In the genomic region with DNA sequence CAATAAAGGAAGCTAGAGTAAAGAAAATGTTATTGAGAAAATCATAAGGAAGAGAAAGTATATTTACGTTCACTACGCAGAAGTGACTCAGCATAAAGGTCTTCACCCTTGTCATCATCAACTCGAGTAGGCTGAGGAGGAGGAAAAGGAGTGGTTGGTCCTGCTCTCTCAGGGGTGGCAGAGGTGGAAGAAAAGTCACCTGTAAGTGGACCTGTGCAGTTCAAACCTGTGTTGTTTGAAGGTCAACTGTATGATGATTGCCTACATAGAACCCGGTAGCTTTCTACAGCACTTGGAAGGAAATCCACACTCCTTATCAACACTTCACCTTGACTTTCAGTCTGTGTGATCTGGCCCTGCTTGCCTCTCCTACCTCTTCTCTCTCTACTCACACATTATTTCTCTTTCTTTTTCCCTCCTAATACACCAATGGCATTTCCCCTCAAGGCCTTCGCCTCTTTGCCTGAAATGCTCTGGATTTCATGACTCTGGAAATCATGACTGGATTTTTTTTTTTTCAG, we compare ENCODE assay signal across 1 cellular context.
TF ChIP-seq lines count a peak whose summit lies in the region.

No MANE protein-coding gene starts in this region.

TF ChIP-seq in K562, 482 proteins besides CTCF, POLR2A, EP300 and RAD21 (continued from another document and continues in another):
- TF ChIP-seq, protein P1, sequence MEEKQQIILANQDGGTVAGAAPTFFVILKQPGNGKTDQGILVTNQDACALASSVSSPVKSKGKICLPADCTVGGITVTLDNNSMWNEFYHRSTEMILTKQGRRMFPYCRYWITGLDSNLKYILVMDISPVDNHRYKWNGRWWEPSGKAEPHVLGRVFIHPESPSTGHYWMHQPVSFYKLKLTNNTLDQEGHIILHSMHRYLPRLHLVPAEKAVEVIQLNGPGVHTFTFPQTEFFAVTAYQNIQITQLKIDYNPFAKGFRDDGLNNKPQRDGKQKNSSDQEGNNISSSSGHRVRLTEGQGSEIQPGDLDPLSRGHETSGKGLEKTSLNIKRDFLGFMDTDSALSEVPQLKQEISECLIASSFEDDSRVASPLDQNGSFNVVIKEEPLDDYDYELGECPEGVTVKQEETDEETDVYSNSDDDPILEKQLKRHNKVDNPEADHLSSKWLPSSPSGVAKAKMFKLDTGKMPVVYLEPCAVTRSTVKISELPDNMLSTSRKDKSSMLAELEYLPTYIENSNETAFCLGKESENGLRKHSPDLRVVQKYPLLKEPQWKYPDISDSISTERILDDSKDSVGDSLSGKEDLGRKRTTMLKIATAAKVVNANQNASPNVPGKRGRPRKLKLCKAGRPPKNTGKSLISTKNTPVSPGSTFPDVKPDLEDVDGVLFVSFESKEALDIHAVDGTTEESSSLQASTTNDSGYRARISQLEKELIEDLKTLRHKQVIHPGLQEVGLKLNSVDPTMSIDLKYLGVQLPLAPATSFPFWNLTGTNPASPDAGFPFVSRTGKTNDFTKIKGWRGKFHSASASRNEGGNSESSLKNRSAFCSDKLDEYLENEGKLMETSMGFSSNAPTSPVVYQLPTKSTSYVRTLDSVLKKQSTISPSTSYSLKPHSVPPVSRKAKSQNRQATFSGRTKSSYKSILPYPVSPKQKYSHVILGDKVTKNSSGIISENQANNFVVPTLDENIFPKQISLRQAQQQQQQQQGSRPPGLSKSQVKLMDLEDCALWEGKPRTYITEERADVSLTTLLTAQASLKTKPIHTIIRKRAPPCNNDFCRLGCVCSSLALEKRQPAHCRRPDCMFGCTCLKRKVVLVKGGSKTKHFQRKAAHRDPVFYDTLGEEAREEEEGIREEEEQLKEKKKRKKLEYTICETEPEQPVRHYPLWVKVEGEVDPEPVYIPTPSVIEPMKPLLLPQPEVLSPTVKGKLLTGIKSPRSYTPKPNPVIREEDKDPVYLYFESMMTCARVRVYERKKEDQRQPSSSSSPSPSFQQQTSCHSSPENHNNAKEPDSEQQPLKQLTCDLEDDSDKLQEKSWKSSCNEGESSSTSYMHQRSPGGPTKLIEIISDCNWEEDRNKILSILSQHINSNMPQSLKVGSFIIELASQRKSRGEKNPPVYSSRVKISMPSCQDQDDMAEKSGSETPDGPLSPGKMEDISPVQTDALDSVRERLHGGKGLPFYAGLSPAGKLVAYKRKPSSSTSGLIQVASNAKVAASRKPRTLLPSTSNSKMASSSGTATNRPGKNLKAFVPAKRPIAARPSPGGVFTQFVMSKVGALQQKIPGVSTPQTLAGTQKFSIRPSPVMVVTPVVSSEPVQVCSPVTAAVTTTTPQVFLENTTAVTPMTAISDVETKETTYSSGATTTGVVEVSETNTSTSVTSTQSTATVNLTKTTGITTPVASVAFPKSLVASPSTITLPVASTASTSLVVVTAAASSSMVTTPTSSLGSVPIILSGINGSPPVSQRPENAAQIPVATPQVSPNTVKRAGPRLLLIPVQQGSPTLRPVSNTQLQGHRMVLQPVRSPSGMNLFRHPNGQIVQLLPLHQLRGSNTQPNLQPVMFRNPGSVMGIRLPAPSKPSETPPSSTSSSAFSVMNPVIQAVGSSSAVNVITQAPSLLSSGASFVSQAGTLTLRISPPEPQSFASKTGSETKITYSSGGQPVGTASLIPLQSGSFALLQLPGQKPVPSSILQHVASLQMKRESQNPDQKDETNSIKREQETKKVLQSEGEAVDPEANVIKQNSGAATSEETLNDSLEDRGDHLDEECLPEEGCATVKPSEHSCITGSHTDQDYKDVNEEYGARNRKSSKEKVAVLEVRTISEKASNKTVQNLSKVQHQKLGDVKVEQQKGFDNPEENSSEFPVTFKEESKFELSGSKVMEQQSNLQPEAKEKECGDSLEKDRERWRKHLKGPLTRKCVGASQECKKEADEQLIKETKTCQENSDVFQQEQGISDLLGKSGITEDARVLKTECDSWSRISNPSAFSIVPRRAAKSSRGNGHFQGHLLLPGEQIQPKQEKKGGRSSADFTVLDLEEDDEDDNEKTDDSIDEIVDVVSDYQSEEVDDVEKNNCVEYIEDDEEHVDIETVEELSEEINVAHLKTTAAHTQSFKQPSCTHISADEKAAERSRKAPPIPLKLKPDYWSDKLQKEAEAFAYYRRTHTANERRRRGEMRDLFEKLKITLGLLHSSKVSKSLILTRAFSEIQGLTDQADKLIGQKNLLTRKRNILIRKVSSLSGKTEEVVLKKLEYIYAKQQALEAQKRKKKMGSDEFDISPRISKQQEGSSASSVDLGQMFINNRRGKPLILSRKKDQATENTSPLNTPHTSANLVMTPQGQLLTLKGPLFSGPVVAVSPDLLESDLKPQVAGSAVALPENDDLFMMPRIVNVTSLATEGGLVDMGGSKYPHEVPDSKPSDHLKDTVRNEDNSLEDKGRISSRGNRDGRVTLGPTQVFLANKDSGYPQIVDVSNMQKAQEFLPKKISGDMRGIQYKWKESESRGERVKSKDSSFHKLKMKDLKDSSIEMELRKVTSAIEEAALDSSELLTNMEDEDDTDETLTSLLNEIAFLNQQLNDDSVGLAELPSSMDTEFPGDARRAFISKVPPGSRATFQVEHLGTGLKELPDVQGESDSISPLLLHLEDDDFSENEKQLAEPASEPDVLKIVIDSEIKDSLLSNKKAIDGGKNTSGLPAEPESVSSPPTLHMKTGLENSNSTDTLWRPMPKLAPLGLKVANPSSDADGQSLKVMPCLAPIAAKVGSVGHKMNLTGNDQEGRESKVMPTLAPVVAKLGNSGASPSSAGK (IDR thresholded peaks at IDR 0.05) = peak; percentile 38; the same call in 1 of the 2 replicates
- peak; percentile 97 for TF ChIP-seq C11orf30 (IDR thresholded peaks at IDR 0.05; ENCODE audit: low read depth)
- TF ChIP-seq ZEB2 (IDR thresholded peaks at IDR 0.05) = peak; percentile 62; the same call in 1 of the 2 replicates
- peak; percentile 98 for TF ChIP-seq ZNF316 (IDR thresholded peaks at IDR 0.05)
- TF ChIP-seq POLR3G (IDR thresholded peaks at IDR 0.05; ENCODE audit: extremely low read depth, insufficient read length, insufficient replicate concordance) = no peak
- peak; percentile 37; the same call in 1 of the 2 replicates for TF ChIP-seq CTBP1 (IDR thresholded peaks at IDR 0.05; ENCODE audit: borderline replicate concordance)
- no peak for TF ChIP-seq KDM2B (CRISPR knock-in tag; IDR thresholded peaks at IDR 0.05)
- peak; percentile 85 for TF ChIP-seq DPF2 (IDR thresholded peaks at IDR 0.05)
- 0 out of 2 replicates have a peak, but pooled peaks have one; percentile 25 for TF ChIP-seq GATAD2B (IDR thresholded peaks at IDR 0.05; ENCODE audit: borderline replicate concordance)
- no peak for TF ChIP-seq KLF6 (CRISPR knock-in tag; IDR thresholded peaks at IDR 0.05; ENCODE audit: borderline replicate concordance)
- TF ChIP-seq NFE2 (IDR thresholded peaks at IDR 0.05; ENCODE audit: low read depth) = peak; percentile 99
- TF ChIP-seq DIDO1 (tag; IDR thresholded peaks at IDR 0.05; ENCODE audit: low read depth) = 0 out of 2 replicates have a peak, but pooled peaks have one; percentile 16
- peak; percentile 51; the same call in 1 of the 2 replicates for TF ChIP-seq JUND (IDR thresholded peaks at IDR 0.05; ENCODE audit: borderline replicate concordance, low read depth, low read length)
- peak; percentile 52; the same call in 2 of the 3 replicates for TF ChIP-seq JUND (tag; IDR thresholded peaks at IDR 0.05; ENCODE audit: borderline replicate concordance, low read depth, low read length)
- TF ChIP-seq, protein P2, sequence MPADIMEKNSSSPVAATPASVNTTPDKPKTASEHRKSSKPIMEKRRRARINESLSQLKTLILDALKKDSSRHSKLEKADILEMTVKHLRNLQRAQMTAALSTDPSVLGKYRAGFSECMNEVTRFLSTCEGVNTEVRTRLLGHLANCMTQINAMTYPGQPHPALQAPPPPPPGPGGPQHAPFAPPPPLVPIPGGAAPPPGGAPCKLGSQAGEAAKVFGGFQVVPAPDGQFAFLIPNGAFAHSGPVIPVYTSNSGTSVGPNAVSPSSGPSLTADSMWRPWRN (IDR thresholded peaks at IDR 0.05; ENCODE audit: low read depth) = no peak
- TF ChIP-seq MAFK (IDR thresholded peaks at IDR 0.05; ENCODE audit: low read length) = peak; percentile 91
- TF ChIP-seq, protein P3, sequence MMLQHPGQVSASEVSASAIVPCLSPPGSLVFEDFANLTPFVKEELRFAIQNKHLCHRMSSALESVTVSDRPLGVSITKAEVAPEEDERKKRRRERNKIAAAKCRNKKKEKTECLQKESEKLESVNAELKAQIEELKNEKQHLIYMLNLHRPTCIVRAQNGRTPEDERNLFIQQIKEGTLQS (IDR thresholded peaks at IDR 0.05) = peak; percentile 57; the same call in 1 of the 2 replicates
- TF ChIP-seq, protein P3 (CRISPR knock-in tag; conservative IDR thresholded peaks at IDR 0.05) = no peak
- TF ChIP-seq ELF1 (tag; IDR thresholded peaks at IDR 0.05) = 0 out of 2 replicates have a peak, but pooled peaks have one; percentile 40
- TF ChIP-seq MEF2D (tag; conservative IDR thresholded peaks at IDR 0.05; ENCODE audit: low read depth) = peak; percentile 66; the same call in 1 of the 2 replicates
- no peak for TF ChIP-seq SIN3B (IDR thresholded peaks at IDR 0.05; ENCODE audit: low read depth)
- TF ChIP-seq FOXJ2 (tag; IDR thresholded peaks at IDR 0.05) = peak; percentile 30; the same call in 1 of the 2 replicates
- no peak for TF ChIP-seq RFX7 (CRISPR knock-in tag; IDR thresholded peaks at IDR 0.05)
- peak; percentile 99 for TF ChIP-seq MAFG (tag; conservative IDR thresholded peaks at IDR 0.05)
- peak; percentile 64; the same call in 1 of the 2 replicates for TF ChIP-seq EHMT2 (IDR thresholded peaks at IDR 0.05)
- TF ChIP-seq FOSL1 (tag; conservative IDR thresholded peaks at IDR 0.05) = peak; percentile 70
- peak; percentile 38; the same call in 1 of the 2 replicates for TF ChIP-seq EGR1 (conservative IDR thresholded peaks at IDR 0.05)
- 0 out of 2 replicates have a peak, but pooled peaks have one; percentile 27 for TF ChIP-seq ELF4 (CRISPR knock-in tag; IDR thresholded peaks at IDR 0.05)
- TF ChIP-seq ZKSCAN8 (CRISPR knock-in tag; IDR thresholded peaks at IDR 0.05) = peak; percentile 31; the same call in 1 of the 2 replicates
- TF ChIP-seq ZNF41 (CRISPR knock-in tag; conservative IDR thresholded peaks at IDR 0.05) = 0 out of 2 replicates have a peak, but pooled peaks have one; percentile 16
- TF ChIP-seq, protein P4, sequence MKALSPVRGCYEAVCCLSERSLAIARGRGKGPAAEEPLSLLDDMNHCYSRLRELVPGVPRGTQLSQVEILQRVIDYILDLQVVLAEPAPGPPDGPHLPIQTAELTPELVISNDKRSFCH (CRISPR knock-in tag; IDR thresholded peaks at IDR 0.05) = no peak
- TF ChIP-seq, protein P4 (tag; IDR thresholded peaks at IDR 0.05) = no peak
- TF ChIP-seq MAFF (IDR thresholded peaks at IDR 0.05; ENCODE audit: low read length) = peak; percentile 94
- TF ChIP-seq HDAC1 (IDR thresholded peaks at IDR 0.05) = 0 out of 4 replicates have a peak, but pooled peaks of 1 of the 2 experiments have one; percentile 22
- TF ChIP-seq, protein P5, sequence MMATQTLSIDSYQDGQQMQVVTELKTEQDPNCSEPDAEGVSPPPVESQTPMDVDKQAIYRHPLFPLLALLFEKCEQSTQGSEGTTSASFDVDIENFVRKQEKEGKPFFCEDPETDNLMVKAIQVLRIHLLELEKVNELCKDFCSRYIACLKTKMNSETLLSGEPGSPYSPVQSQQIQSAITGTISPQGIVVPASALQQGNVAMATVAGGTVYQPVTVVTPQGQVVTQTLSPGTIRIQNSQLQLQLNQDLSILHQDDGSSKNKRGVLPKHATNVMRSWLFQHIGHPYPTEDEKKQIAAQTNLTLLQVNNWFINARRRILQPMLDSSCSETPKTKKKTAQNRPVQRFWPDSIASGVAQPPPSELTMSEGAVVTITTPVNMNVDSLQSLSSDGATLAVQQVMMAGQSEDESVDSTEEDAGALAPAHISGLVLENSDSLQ (IDR thresholded peaks at IDR 0.05) = peak; percentile 20; the same call in 1 of the 2 replicates
- TF ChIP-seq FUS (optimal IDR thresholded peaks at IDR 0.05; ENCODE audit: low read depth, low read length) = no peak
- peak; percentile 50 for TF ChIP-seq HNRNPLL (IDR thresholded peaks at IDR 0.05; ENCODE audit: low read depth, low read length, poor library complexity, severe bottlenecking)
- TF ChIP-seq SMARCA4 (IDR thresholded peaks at IDR 0.05) = peak; percentile 77
- peak; percentile 36; the same call in 1 of the 2 replicates for TF ChIP-seq NR2C1 (IDR thresholded peaks at IDR 0.05)
- no peak; the same call in 1 of the 2 replicates for TF ChIP-seq NR2C1 (tag; IDR thresholded peaks at IDR 0.05)
- TF ChIP-seq ARID1B (IDR thresholded peaks at IDR 0.05) = peak; percentile 70
- TF ChIP-seq ZNF584 (CRISPR knock-in tag; IDR thresholded peaks at IDR 0.05; ENCODE audit: low read depth) = peak; percentile 29; the same call in 1 of the 2 replicates
- TF ChIP-seq HDAC2 (IDR thresholded peaks at IDR 0.05) = 0 out of 2 replicates have a peak, but pooled peaks have one; percentile 46
- TF ChIP-seq, protein P6, sequence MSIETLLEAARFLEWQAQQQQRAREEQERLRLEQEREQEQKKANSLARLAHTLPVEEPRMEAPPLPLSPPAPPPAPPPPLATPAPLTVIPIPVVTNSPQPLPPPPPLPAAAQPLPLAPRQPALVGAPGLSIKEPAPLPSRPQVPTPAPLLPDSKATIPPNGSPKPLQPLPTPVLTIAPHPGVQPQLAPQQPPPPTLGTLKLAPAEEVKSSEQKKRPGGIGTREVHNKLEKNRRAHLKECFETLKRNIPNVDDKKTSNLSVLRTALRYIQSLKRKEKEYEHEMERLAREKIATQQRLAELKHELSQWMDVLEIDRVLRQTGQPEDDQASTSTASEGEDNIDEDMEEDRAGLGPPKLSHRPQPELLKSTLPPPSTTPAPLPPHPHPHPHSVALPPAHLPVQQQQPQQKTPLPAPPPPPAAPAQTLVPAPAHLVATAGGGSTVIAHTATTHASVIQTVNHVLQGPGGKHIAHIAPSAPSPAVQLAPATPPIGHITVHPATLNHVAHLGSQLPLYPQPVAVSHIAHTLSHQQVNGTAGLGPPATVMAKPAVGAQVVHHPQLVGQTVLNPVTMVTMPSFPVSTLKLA (conservative IDR thresholded peaks at IDR 0.05) = peak in 1 of 2 experiments; percentile 26; a peak in 1 of 4 replicates
- TF ChIP-seq RCOR1 (IDR thresholded peaks at IDR 0.05; ENCODE audit: borderline replicate concordance in 1 of 2, low read depth in 2 of 2, low read length in 2 of 2) = peak in 1 of 2 experiments; percentile 44; a peak in 1 of 4 replicates
- peak; percentile 62 for TF ChIP-seq BRD9 (IDR thresholded peaks at IDR 0.05; ENCODE audit: low read depth, partially characterized antibody)
- TF ChIP-seq, protein P7, sequence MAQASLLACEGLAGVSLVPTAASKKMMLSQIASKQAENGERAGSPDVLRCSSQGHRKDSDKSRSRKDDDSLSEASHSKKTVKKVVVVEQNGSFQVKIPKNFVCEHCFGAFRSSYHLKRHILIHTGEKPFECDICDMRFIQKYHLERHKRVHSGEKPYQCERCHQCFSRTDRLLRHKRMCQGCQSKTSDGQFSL (CRISPR knock-in tag; IDR thresholded peaks at IDR 0.05) = no peak
- TF ChIP-seq, protein P7 (tag; IDR thresholded peaks at IDR 0.05) = peak in 1 of 2 experiments; percentile 36; a peak in 1 of 4 replicates
- TF ChIP-seq ZNF583 (CRISPR knock-in tag; IDR thresholded peaks at IDR 0.05) = 0 out of 2 replicates have a peak, but pooled peaks have one; percentile 2
